Comparison of ENCODE assay signal across 9 cellular contexts in genomic region chr3:98778852-98779379, GRCh38. TPM values are rescaled to one million over a fixed set of nuclear protein-coding genes. Genes with fewer than 3 reads are reported as not detected.
DNase-seq lines count a peak whose midpoint lies in the region; ATAC-seq and TF ChIP-seq lines count a peak whose summit lies in the region.
"Had no signal": no experiment of that assay in that cellular context is flagged by ENCODE, and none has a peak within 500 bp of the region (broad histone marks: within the 10 kb centered on the region; RNA-seq: fewer than 3 reads in every experiment).

No MANE protein-coding gene starts in this region.

- peaks cover 0 to 10% of the 10 kb centered on the region in 2 donors for H3K4me1 ChIP-seq in neuronal stem cell (ENCODE audit: control insufficient read depth in 2 of 2, insufficient read depth in 1 of 2, low read depth in 1 of 2, low read length in 2 of 2)

- WGBS in neuronal stem cell (ENCODE audit: extremely low coverage in 2 of 2, insufficient read length in 2 of 2, insufficient replicate concordance in 1 of 2), 2 donors, result no CpG with 5 or more reads among the region's 5 CpGs

- H2AK5ac ChIP-seq in neuronal stem cell (ENCODE audit: low read depth, low read length), result no peak overlapping the region

- H2BK120ac ChIP-seq in neuronal stem cell (ENCODE audit: low read depth, low read length), result no peak overlapping the region

- H3K9ac ChIP-seq in neuronal stem cell (ENCODE audit: low read depth, low read length, poor library complexity), result no peak overlapping the region

- no peak overlapping the region for H3K23ac ChIP-seq in neuronal stem cell (ENCODE audit: low read depth, low read length, poor library complexity)

- H3K18ac ChIP-seq in neuronal stem cell (ENCODE audit: low read length), result no peak overlapping the region

- H3K4me3 ChIP-seq in foreskin fibroblast (ENCODE audit: low read depth in 1 of 2, low read length in 2 of 2) (no peak overlapping the region), skeletal muscle cell (ENCODE audit: low read depth, low read length) (no peak overlapping the region), neuronal stem cell (ENCODE audit: low read length in 2 of 2) (no peak overlapping the region)

- H4K91ac ChIP-seq in neuronal stem cell (ENCODE audit: low read depth, low read length, poor library complexity), result no peak overlapping the region

- no peak overlapping the region for H3K27ac ChIP-seq in neuronal stem cell (replicated peaks; ENCODE audit: low read length)

- ATAC-seq in GM21786 (IDR thresholded peaks at IDR 0.05; ENCODE audit: unreplicated experiment), result peak; percentile 28
- ATAC-seq in GM19467 (IDR thresholded peaks at IDR 0.05; ENCODE audit: unreplicated experiment), result no peak
- no peak for ATAC-seq in HG03097 (IDR thresholded peaks at IDR 0.05; ENCODE audit: low FRiP score, unreplicated experiment)

- no peaks in the 10 kb centered on the region for H3K27me3 ChIP-seq in neuronal stem cell (ENCODE audit: control insufficient read depth in 3 of 3, insufficient read depth in 3 of 3, low read depth in 1 of 3, low read length in 3 of 3)

- H4K8ac ChIP-seq in neuronal stem cell (ENCODE audit: low read depth, low read length), result no peak overlapping the region

- H3K14ac ChIP-seq in neuronal stem cell (ENCODE audit: low read length), result no peak overlapping the region

- H2BK12ac ChIP-seq in neuronal stem cell (ENCODE audit: low read length), result no peak overlapping the region

- H3K9me3 ChIP-seq in neuronal stem cell (replicated peaks in 1 of 2; ENCODE audit: control insufficient read depth in 2 of 2, insufficient read depth in 1 of 2, low read depth in 1 of 2, low read length in 2 of 2), result no peaks in the 10 kb centered on the region

- H3K79me1 ChIP-seq in neuronal stem cell (ENCODE audit: low read depth, low read length), result no peaks in the 10 kb centered on the region

- DNase-seq in SIG-M5 treated with dmso at 0.1 percent for 504 hours (lab: John Stamatoyannopoulos, UW; ENCODE audit: unreplicated experiment), result peak; percentile 74
- DNase-seq in foreskin fibroblast, result peak; percentile 70 to 77
- peak; percentile 96 for DNase-seq in skeletal muscle cell (ENCODE audit: low read depth)
- DNase-seq in iPS-NIHi7 (ENCODE audit: extremely low spot score), result no peak
- DNase-seq in neuronal stem cell (ENCODE audit: low spot score), result no peak
- DNase-seq: NCI-H1417 had no signal

- no peaks in the 10 kb centered on the region for H3K36me3 ChIP-seq in neuronal stem cell (replicated peaks in 1 of 2; ENCODE audit: control insufficient read depth in 2 of 2, insufficient read depth in 2 of 2, low read length in 2 of 2)

- H3K4ac ChIP-seq in neuronal stem cell (ENCODE audit: low read length), result no peak overlapping the region

- no peak for TF ChIP-seq CTCF in foreskin fibroblast (IDR thresholded peaks at IDR 0.05; ENCODE audit: low read depth, low read length)

- H2BK15ac ChIP-seq in neuronal stem cell (ENCODE audit: low read length), result no peak overlapping the region

- no peak overlapping the region for H2BK5ac ChIP-seq in neuronal stem cell (ENCODE audit: low read length)

- no peak overlapping the region for H2AFZ ChIP-seq in neuronal stem cell (ENCODE audit: low read length)

- H3K4me2 ChIP-seq in neuronal stem cell (ENCODE audit: insufficient read depth, low read length, poor library complexity, severe bottlenecking), result no peak overlapping the region

RNA-seq across cellular contexts. Expression of gene ST3GAL6, which starts 15.8 kb away (rescaled TPM):
- 6.9 TPM for polyA plus RNA-seq in neuronal stem cell (2013, experiment 1 of 2)
- 7.8 TPM for polyA plus RNA-seq in neuronal stem cell (2013, experiment 2 of 2)

Comparison
In these comparisons a context has a peak if more than half of its experiments do, and no peak if none do; other contexts are left out.
1. DNase-seq: peak in SIG-M5 treated with dmso at 0.1 percent for 504 hours (single experiment), foreskin fibroblast (2 of 2) and skeletal muscle cell (single experiment); none in iPS-NIHi7 (single experiment) and neuronal stem cell (single experiment).